ENCODE assay signal across 7 cellular contexts in the genomic region with DNA sequence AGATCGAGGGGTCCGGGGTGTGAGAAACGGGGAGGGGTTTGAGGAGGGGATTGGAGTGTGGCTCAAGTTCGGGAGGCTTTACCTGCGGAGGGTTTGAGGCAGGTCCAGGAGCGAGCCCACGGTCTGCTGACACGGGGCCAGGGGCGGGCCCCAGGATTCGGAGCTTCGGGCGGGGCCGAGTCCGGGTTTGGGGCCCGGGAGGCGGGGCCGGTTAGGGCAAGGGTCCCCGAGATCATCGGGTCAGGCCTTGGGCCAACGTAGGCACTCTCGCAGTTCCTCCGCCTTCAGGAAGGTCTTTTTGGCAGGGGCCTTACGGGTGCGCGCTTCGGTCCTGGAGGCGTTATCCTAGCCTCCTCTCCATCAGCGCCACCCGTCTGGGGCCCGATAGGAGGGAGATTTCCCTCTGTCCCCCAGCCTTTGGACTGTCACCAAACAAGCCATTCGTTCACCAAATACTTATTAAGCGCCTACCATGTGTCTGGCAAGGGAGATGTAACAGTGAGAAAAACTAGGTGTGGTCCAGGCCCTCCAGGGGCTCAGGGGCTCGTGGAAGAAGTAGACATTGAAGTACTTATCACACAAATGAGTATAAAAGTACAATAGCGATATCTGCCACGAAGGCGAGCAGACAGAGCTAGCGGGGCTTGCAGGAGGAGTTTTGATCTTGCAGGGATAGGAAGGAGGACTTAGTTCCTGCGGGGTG.
DNase-seq lines count a peak whose midpoint lies in the region; ATAC-seq, FAIRE-seq and TF ChIP-seq lines count a peak whose summit lies in the region.
"Not testable (repeated sequence)": the region's sequence is repeated elsewhere in the genome, so short reads cannot be mapped to it uniquely, and the experiment has no call there.

No MANE protein-coding gene starts in this region.

- not testable (repeated sequence) for H3K36me3 ChIP-seq in OCI-LY1 (ENCODE audit: insufficient read depth, low read length); right atrium auricular region; small intestine (ENCODE audit: control insufficient read depth in 2 of 2, insufficient read depth in 2 of 2, low read length in 2 of 2)

- not testable (repeated sequence) for H3K9ac ChIP-seq in OCI-LY1 (ENCODE audit: low read length)

- not testable (repeated sequence) for H3K9me3 ChIP-seq in OCI-LY1 (ENCODE audit: low read length); right atrium auricular region; small intestine (ENCODE audit: control insufficient read depth, low read depth)

- not testable (repeated sequence) for H2AFZ ChIP-seq in OCI-LY1 (ENCODE audit: low read length)

- not testable (repeated sequence) for H3K27ac Mint-ChIP-seq in activated T-cell treated with anti-CD3 and anti-CD28 coated beads, Interleukin-2, amount 50 U/mL, for 72 hours; chondrocyte (ENCODE audit: unreplicated experiment)
- H3K27ac Mint-ChIP-seq in naive B cell: peak overlapping the region; percentile 36 to 100 (median 99)

- H3K4me2 ChIP-seq in OCI-LY1 (ENCODE audit: low read length): peak overlapping the region; percentile 41

- H3K79me2 ChIP-seq in OCI-LY1 (ENCODE audit: insufficient read depth, low read length): not testable (repeated sequence)

- FAIRE-seq in small intestine (lab: Jason Lieb, UNC): not testable (repeated sequence)

- ATAC-seq in activated T-cell treated with anti-CD3 and anti-CD28 coated beads, Interleukin-2, amount 50 U/mL, for 72 hours (replicated peaks in 1 of 2); naive B cell (ENCODE audit: low read depth in 2 of 2): not testable (repeated sequence)

- H3K9me3 Mint-ChIP-seq in activated T-cell treated with anti-CD3 and anti-CD28 coated beads, Interleukin-2, amount 50 U/mL, for 72 hours; chondrocyte (ENCODE audit: low read depth); naive B cell: not testable (repeated sequence)

- not testable (repeated sequence) for H3K27ac ChIP-seq in OCI-LY1 (ENCODE audit: low read depth, low read length, poor library complexity, severe bottlenecking)
- H3K27ac ChIP-seq in right atrium auricular region (peak overlapping the region; percentile 85 to 86), small intestine (ENCODE audit: low read depth in 1 of 2, low read length in 1 of 2) (peak overlapping the region; percentile 55 to 67)

- not testable (repeated sequence) for TF ChIP-seq CTCF in GM12864 (IDR thresholded peaks at IDR 0.05; ENCODE audit: low read depth, low read length, missing control alignments); OCI-LY1 (IDR thresholded peaks at IDR 0.05; ENCODE audit: low read length); chondrocyte (IDR thresholded peaks at IDR 0.05); right atrium auricular region (IDR thresholded peaks at IDR 0.05)

- H3K27me3 Mint-ChIP-seq in activated T-cell treated with anti-CD3 and anti-CD28 coated beads, Interleukin-2, amount 50 U/mL, for 72 hours (ENCODE audit: low read depth); chondrocyte (ENCODE audit: low read depth): not testable (repeated sequence)
- H3K27me3 Mint-ChIP-seq in naive B cell: peaks cover 0 to 13% (median 0%) of the 10 kb centered on the region in 3 donors

- not testable (repeated sequence) for DNase-seq in GM12864 (ENCODE audit: low read depth); activated T-cell treated with anti-CD3 and anti-CD28 coated beads, Interleukin-2, amount 50 U/mL, for 72 hours; chondrocyte (ENCODE audit: low spot score); right atrium auricular region (ENCODE audit: low spot score); naive B cell; small intestine

- not testable (repeated sequence) for H3F3A ChIP-seq in OCI-LY1 (ENCODE audit: insufficient read depth, low read length)

- 1 to 5% (median 5%) methylated on average over 30 to 38 of the region's 38 CpGs for WGBS in small intestine, 3 donors

- H3K36me3 Mint-ChIP-seq in activated T-cell treated with anti-CD3 and anti-CD28 coated beads, Interleukin-2, amount 50 U/mL, for 72 hours (ENCODE audit: insufficient read depth in 2 of 2); chondrocyte (ENCODE audit: low read depth); naive B cell: not testable (repeated sequence)

- H3K27me3 ChIP-seq in OCI-LY1 (ENCODE audit: insufficient read depth, low read length); right atrium auricular region; small intestine (ENCODE audit: control insufficient read depth in 2 of 2, insufficient read depth in 2 of 2, low read length in 2 of 2): not testable (repeated sequence)

- peaks cover 19% of the 10 kb centered on the region for H3K4me1 Mint-ChIP-seq in activated T-cell treated with anti-CD3 and anti-CD28 coated beads, Interleukin-2, amount 50 U/mL, for 72 hours (ENCODE audit: low read depth)
- H3K4me1 Mint-ChIP-seq in chondrocyte (ENCODE audit: low read depth): peaks cover 18% of the 10 kb centered on the region
- peaks cover 0 to 13% (median 11%) of the 10 kb centered on the region in 3 donors for H3K4me1 Mint-ChIP-seq in naive B cell

- not testable (repeated sequence) for H3K9me2 ChIP-seq in OCI-LY1 (ENCODE audit: low read depth, low read length)

- peak overlapping the region; percentile 90 to 93 for H3K4me3 Mint-ChIP-seq in activated T-cell treated with anti-CD3 and anti-CD28 coated beads, Interleukin-2, amount 50 U/mL, for 72 hours
- H3K4me3 Mint-ChIP-seq in chondrocyte (ENCODE audit: unreplicated experiment): peak overlapping the region; percentile 85
- peak overlapping the region; percentile 85 to 96 (median 94) for H3K4me3 Mint-ChIP-seq in naive B cell

- not testable (repeated sequence) for H4K20me1 ChIP-seq in OCI-LY1 (ENCODE audit: insufficient read depth, low read length)

- not testable (repeated sequence) for H3K4me1 ChIP-seq in OCI-LY1 (ENCODE audit: insufficient read depth, low read length, severe bottlenecking); right atrium auricular region; small intestine (ENCODE audit: control insufficient read depth in 2 of 2, insufficient read depth in 1 of 2, low read depth in 1 of 2, low read length in 1 of 2)

- H3K4me3 ChIP-seq in GM12864 (ENCODE audit: low read depth, low read length) (peak overlapping the region; percentile 51), OCI-LY1 (ENCODE audit: low read depth, low read length, poor library complexity, severe bottlenecking) (peak overlapping the region; percentile 73), right atrium auricular region (peak overlapping the region; percentile 72 to 73), small intestine (ENCODE audit: low read depth in 1 of 2, low read length in 2 of 2) (peak overlapping the region; percentile 23 to 48)
